Comparison of ENCODE assay signal across 8 cellular contexts in genomic region chr1:94926365-94926914, GRCh38.
DNase-seq lines count a peak whose midpoint lies in the region; ATAC-seq and TF ChIP-seq lines count a peak whose summit lies in the region.

No MANE protein-coding gene starts in this region.

- TF ChIP-seq CTCF in foreskin fibroblast (IDR thresholded peaks at IDR 0.05; ENCODE audit: low read depth, low read length) (peak; percentile 44), nephron progenitor cell (IDR thresholded peaks at IDR 0.05) (peak; percentile 43)

- H3K4me3 ChIP-seq in foreskin fibroblast (ENCODE audit: low read depth in 1 of 2, low read length in 2 of 2): peak overlapping the region; percentile 92 to 95

- in situ Hi-C loops in KBM-7 (cut with MboI; ENCODE audit: low pct_unique_long_range_greater_than_20kb, low sequenced_read_pairs): no loop called here

- peaks cover 52% of the 10 kb centered on the region for H3K27me3 Mint-ChIP-seq in activated T-cell treated with anti-CD3 and anti-CD28 coated beads, Interleukin-2, amount 50 U/mL, for 24 hours
- peaks cover 15% of the 10 kb centered on the region for H3K27me3 Mint-ChIP-seq in nephron progenitor cell (ENCODE audit: low read depth, poor library complexity)

- H3K27ac Mint-ChIP-seq in activated T-cell treated with anti-CD3 and anti-CD28 coated beads, Interleukin-2, amount 50 U/mL, for 24 hours: no peak overlapping the region
- H3K27ac Mint-ChIP-seq in nephron progenitor cell: no peak overlapping the region

- no peaks in the 10 kb centered on the region for H3K9me3 Mint-ChIP-seq in activated T-cell treated with anti-CD3 and anti-CD28 coated beads, Interleukin-2, amount 50 U/mL, for 24 hours
- no peaks in the 10 kb centered on the region for H3K9me3 Mint-ChIP-seq in nephron progenitor cell

- peak overlapping the region; percentile 81 for H3K4me3 Mint-ChIP-seq in activated T-cell treated with anti-CD3 and anti-CD28 coated beads, Interleukin-2, amount 50 U/mL, for 24 hours
- peak overlapping the region; percentile 97 for H3K4me3 Mint-ChIP-seq in nephron progenitor cell

- ATAC-seq in GM21529 (IDR thresholded peaks at IDR 0.05; ENCODE audit: unreplicated experiment): peak; percentile 32

- H3K4me1 Mint-ChIP-seq in activated T-cell treated with anti-CD3 and anti-CD28 coated beads, Interleukin-2, amount 50 U/mL, for 24 hours (ENCODE audit: low read depth): peaks cover 19% of the 10 kb centered on the region
- peaks cover 80% of the 10 kb centered on the region for H3K4me1 Mint-ChIP-seq in nephron progenitor cell

- H3K36me3 Mint-ChIP-seq in activated T-cell treated with anti-CD3 and anti-CD28 coated beads, Interleukin-2, amount 50 U/mL, for 24 hours (ENCODE audit: low read depth): no peaks in the 10 kb centered on the region
- peaks cover 35% of the 10 kb centered on the region for H3K36me3 Mint-ChIP-seq in nephron progenitor cell (ENCODE audit: low read depth)

- DNase-seq in NCI-H2107 (lab: John Stamatoyannopoulos, UW) (peak; percentile 76), NCI-H2107 treated with DMSO at 0.1 percent for 48 hours (lab: John Stamatoyannopoulos, UW; ENCODE audit: unreplicated experiment) (no peak), KBM-7 (peak; percentile 61), foreskin fibroblast (peak; percentile 52 to 85), nephron progenitor cell (peak; percentile 74), activated gamma-delta T cell treated with Interleukin-2 at 50 U/mL for 16 hours (no peak)
- peak; percentile 60 for DNase-seq in activated T-cell treated with anti-CD3 and anti-CD28 coated beads, Interleukin-2, amount 50 U/mL, for 24 hours

Comparison
In these comparisons a context has a peak if more than half of its experiments do, and no peak if none do; other contexts are left out.
1. DNase-seq: peak in NCI-H2107 (single experiment), KBM-7 (single experiment), activated T-cell treated with anti-CD3 and anti-CD28 coated beads, Interleukin-2, amount 50 U/mL, for 24 hours (single experiment), foreskin fibroblast (2 of 2) and nephron progenitor cell (single experiment); none in NCI-H2107 treated with DMSO at 0.1 percent for 48 hours (single experiment) and activated gamma-delta T cell treated with Interleukin-2 at 50 U/mL for 16 hours (single experiment).